In genomic region chr3:118479376-118479775, GRCh38 we compare ENCODE assay signal across 25 cellular contexts.
"Had no signal": no experiment of that assay in that cellular context is flagged by ENCODE, and none has a peak within 500 bp of the region (broad histone marks: within the 10 kb centered on the region; RNA-seq: fewer than 3 reads in every experiment).

No MANE protein-coding gene starts in this region.

- H3K9me3 Mint-ChIP-seq: activated B cell treated with CpG ODN at 0.5 μM for 24 hours; activated CD4-positive, alpha-beta T cell treated with anti-CD3 and anti-CD28 coated beads, Interleukin-2, amount 10 ng/mL, durations not matched to agents 24 days and 14 days; activated naive CD8-positive, alpha-beta T cell treated with anti-CD3 and anti-CD28 coated beads, Interleukin-2, amount 50 U/mL, for 24 hours; central memory CD8-positive, alpha-beta T cell had no signal

- H3K27me3 Mint-ChIP-seq: activated B cell treated with CpG ODN at 0.5 μM for 24 hours; activated CD4-positive, alpha-beta T cell treated with anti-CD3 and anti-CD28 coated beads, Interleukin-2, amount 10 ng/mL, durations not matched to agents 24 days and 14 days; activated CD8-positive, alpha-beta memory T cell treated with anti-CD3 and anti-CD28 coated beads, Interleukin-2, amount 10 ng/mL, durations not matched to agents 7 days and 5 days; activated naive CD8-positive, alpha-beta T cell treated with anti-CD3 and anti-CD28 coated beads, Interleukin-2, amount 50 U/mL, for 24 hours; central memory CD8-positive, alpha-beta T cell; T-helper 17 cell had no signal

- H3K36me3 Mint-ChIP-seq: activated CD8-positive, alpha-beta memory T cell treated with anti-CD3 and anti-CD28 coated beads, Interleukin-2, amount 10 ng/mL, durations not matched to agents 7 days and 5 days; activated naive CD4-positive, alpha-beta T cell treated with anti-CD3 and anti-CD28 coated beads, Interleukin-2, amount 50 U/mL, for 72 hours had no signal

- H3K9me3 ChIP-seq: ascending aorta, body of pancreas, MG63 had no signal

- H3K4me1 ChIP-seq: ascending aorta, body of pancreas had no signal

- H3K4me3 Mint-ChIP-seq: activated B cell treated with CpG ODN at 0.5 μM for 24 hours; activated CD4-positive, alpha-beta T cell treated with anti-CD3 and anti-CD28 coated beads, Interleukin-2, amount 10 ng/mL, durations not matched to agents 24 days and 14 days; activated CD8-positive, alpha-beta memory T cell treated with anti-CD3 and anti-CD28 coated beads, Interleukin-2, amount 10 ng/mL, durations not matched to agents 7 days and 5 days; activated naive CD8-positive, alpha-beta T cell treated with anti-CD3 and anti-CD28 coated beads, Interleukin-2, amount 50 U/mL, for 24 hours; activated T-cell treated with anti-CD3 and anti-CD28 coated beads, Interleukin-2, amount 50 U/mL, for 4 hours; central memory CD8-positive, alpha-beta T cell; T-helper 17 cell had no signal

- DNase-seq: activated B cell treated with CpG ODN at 0.5 μM for 24 hours; activated CD4-positive, alpha-beta T cell treated with anti-CD3 and anti-CD28 coated beads for 1 hour; activated CD4-positive, alpha-beta T cell treated with anti-CD3 and anti-CD28 coated beads, Interleukin-2, amount 10 ng/mL, durations not matched to agents 24 days and 14 days; activated CD4-positive, alpha-beta T cell treated with anti-CD3 and anti-CD28 coated beads, Interleukin-2, amount 50 U/mL, for 48 hours; activated CD8-positive, alpha-beta memory T cell treated with anti-CD3 and anti-CD28 coated beads, Interleukin-2, amount 10 ng/mL, durations not matched to agents 7 days and 5 days; activated effector memory CD4-positive, alpha-beta T cell treated with anti-CD3 and anti-CD28 coated beads, Interleukin-2, amount 50 U/mL, for 16 hours; activated naive CD4-positive, alpha-beta T cell treated with Interleukin-2 at 50 U/mL for 16 hours; activated naive CD8-positive, alpha-beta T cell treated with anti-CD3 and anti-CD28 coated beads, Interleukin-2, amount 50 U/mL, for 24 hours; activated T-cell treated with anti-CD3 and anti-CD28 coated beads, Interleukin-2, amount 50 U/mL, for 4 hours; amniotic stem cell; body of pancreas; MG63; MV-4-11; NCI-H1105; NCI-H1436; NCI-H1694 treated with DMSO at 0.1 percent for 48 hours; NCI-H2081; NCI-H510A treated with DMSO at 0.1 percent for 48 hours; NCI-H69; SHP77 treated with DMSO at 0.1 percent for 48 hours; T-helper 17 cell; T-helper 9 cell had no signal

- ATAC-seq: activated CD8-positive, alpha-beta memory T cell treated with anti-CD3 and anti-CD28 coated beads, Interleukin-2, amount 10 ng/mL, durations not matched to agents 7 days and 5 days; activated naive CD4-positive, alpha-beta T cell treated with anti-CD3 and anti-CD28 coated beads, Interleukin-2, amount 50 U/mL, for 72 hours; activated naive CD8-positive, alpha-beta T cell treated with anti-CD3 and anti-CD28 coated beads, Interleukin-2, amount 50 U/mL, for 24 hours; activated T-cell treated with anti-CD3 and anti-CD28 coated beads, Interleukin-2, amount 50 U/mL, for 4 hours; body of pancreas; T-helper 17 cell had no signal

- H3K27me3 ChIP-seq: ascending aorta, body of pancreas, MG63 had no signal

- H3K36me3 ChIP-seq: ascending aorta, MG63 had no signal

- H3K4me1 Mint-ChIP-seq: activated B cell treated with CpG ODN at 0.5 μM for 24 hours; activated CD4-positive, alpha-beta T cell treated with anti-CD3 and anti-CD28 coated beads, Interleukin-2, amount 10 ng/mL, durations not matched to agents 24 days and 14 days; activated CD8-positive, alpha-beta memory T cell treated with anti-CD3 and anti-CD28 coated beads, Interleukin-2, amount 10 ng/mL, durations not matched to agents 7 days and 5 days; activated naive CD8-positive, alpha-beta T cell treated with anti-CD3 and anti-CD28 coated beads, Interleukin-2, amount 50 U/mL, for 24 hours; central memory CD8-positive, alpha-beta T cell; T-helper 17 cell had no signal

- H3K27ac ChIP-seq: ascending aorta, body of pancreas had no signal

- H3K4me3 ChIP-seq: ascending aorta, body of pancreas, MG63 had no signal

- H3K27ac Mint-ChIP-seq: activated B cell treated with CpG ODN at 0.5 μM for 24 hours; activated CD4-positive, alpha-beta T cell treated with anti-CD3 and anti-CD28 coated beads, Interleukin-2, amount 10 ng/mL, durations not matched to agents 24 days and 14 days; activated CD8-positive, alpha-beta memory T cell treated with anti-CD3 and anti-CD28 coated beads, Interleukin-2, amount 10 ng/mL, durations not matched to agents 7 days and 5 days; activated naive CD4-positive, alpha-beta T cell treated with anti-CD3 and anti-CD28 coated beads, Interleukin-2, amount 50 U/mL, for 72 hours; activated naive CD8-positive, alpha-beta T cell treated with anti-CD3 and anti-CD28 coated beads, Interleukin-2, amount 50 U/mL, for 24 hours; T-helper 17 cell had no signal
